In the genomic region with DNA sequence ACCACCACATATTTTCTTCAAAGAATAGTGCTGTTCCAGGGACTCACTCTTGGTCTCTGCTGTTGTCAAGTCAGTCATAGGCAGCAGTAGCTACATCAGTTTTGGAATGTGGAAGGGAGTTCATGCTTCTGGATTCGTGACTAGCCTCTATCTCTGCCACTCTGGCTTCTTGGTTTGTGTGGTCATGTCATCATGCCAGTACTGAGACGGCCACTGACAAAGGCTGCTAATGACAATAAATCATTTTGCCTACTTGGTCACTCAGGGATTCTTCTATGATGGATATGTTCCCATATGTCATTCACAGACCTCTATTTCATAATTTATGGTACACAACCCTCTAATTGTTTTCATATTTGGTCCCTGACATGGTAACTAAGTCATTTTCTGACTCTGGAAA, we compare ENCODE assay signal across 21 cellular contexts.
"Had no signal": no experiment of that assay in that cellular context is flagged by ENCODE, and none has a peak within 500 bp of the region (broad histone marks: within the 10 kb centered on the region; RNA-seq: fewer than 3 reads in every experiment).

No MANE protein-coding gene starts in this region.

- H3K4me1 ChIP-seq: tibial artery, upper lobe of left lung, uterus had no signal

- H3K4me3 Mint-ChIP-seq: naive thymus-derived CD8-positive, alpha-beta T cell had no signal

- FAIRE-seq: endometrium, kidney had no signal

- H3K27ac Mint-ChIP-seq: naive thymus-derived CD8-positive, alpha-beta T cell; progenitor cell of endocrine pancreas had no signal

- H3K27ac ChIP-seq: coronary artery, dorsolateral prefrontal cortex, hepatocyte, neutrophil, ovary, tibial artery, upper lobe of left lung, uterus had no signal

- H2AFZ ChIP-seq: hepatocyte had no signal

- H3K9me3 ChIP-seq: neutrophil, ovary, uterus had no signal

- H3K4me2 ChIP-seq: hepatocyte, smooth muscle cell had no signal

- H3K27me3 ChIP-seq: dorsolateral prefrontal cortex, hepatocyte, neutrophil, ovary, tibial artery, upper lobe of left lung, uterus had no signal

- H3K27me3 Mint-ChIP-seq: progenitor cell of endocrine pancreas had no signal

- DNase-seq: dorsolateral prefrontal cortex; effector memory CD4-positive, alpha-beta T cell; foreskin fibroblast; kidney; left colon; mammary epithelial cell; naive thymus-derived CD8-positive, alpha-beta T cell; ovary; right cardiac atrium; stimulated activated CD4-positive, alpha-beta T cell treated with anti-CD3 and anti-CD28 coated beads, Interleukin-2, amount 100 ng/mL, for 48 hours; stimulated activated naive CD8-positive, alpha-beta T cell treated with anti-CD3 and anti-CD28 coated beads, Interleukin-15, Interleukin-2, amounts not matched to agents 100 U/mL and 50 U/mL, for 24 hours; tibial artery; upper lobe of left lung; uterus had no signal

- ATAC-seq: esophagus mucosa; left colon; naive thymus-derived CD8-positive, alpha-beta T cell; right cardiac atrium; stimulated activated naive CD8-positive, alpha-beta T cell treated with anti-CD3 and anti-CD28 coated beads, Interleukin-15, Interleukin-2, amounts not matched to agents 100 U/mL and 50 U/mL, for 24 hours had no signal

- H3K4me3 ChIP-seq: coronary artery, dorsolateral prefrontal cortex, hepatocyte, ovary, smooth muscle cell, tibial artery, upper lobe of left lung, uterus had no signal

- H3K79me2 ChIP-seq: hepatocyte had no signal

- H3K36me3 ChIP-seq: neutrophil, ovary, tibial artery, upper lobe of left lung, uterus had no signal
